16 cellular contexts compared by ENCODE assay signal in genomic region chr1:170924666-170925065, GRCh38. TPM values are rescaled to one million over a fixed set of nuclear protein-coding genes. Genes with fewer than 3 reads are reported as not detected.
"Had no signal": no experiment of that assay in that cellular context is flagged by ENCODE, and none has a peak within 500 bp of the region (broad histone marks: within the 10 kb centered on the region; RNA-seq: fewer than 3 reads in every experiment).

No MANE protein-coding gene starts in this region.

RNA-seq across cellular contexts. Expression of gene MROH9, which starts 10.7 kb away (rescaled TPM):
- total RNA-seq: colonic mucosa; dermis blood vessel endothelial cell; frontal cortex; glomerular endothelial cell; heart left ventricle; left lobe of liver; lower leg skin; mucosa of descending colon; naive thymus-derived CD8-positive, alpha-beta T cell; osteocyte; pulmonary artery endothelial cell; right atrium auricular region; sigmoid colon; smooth muscle cell; suprapubic skin had no signal
- polyA plus RNA-seq: heart left ventricle; naive thymus-derived CD8-positive, alpha-beta T cell; neural cell; sigmoid colon; smooth muscle cell had no signal
